Comparison of ENCODE assay signal across 8 cellular contexts in genomic region chr21:36260030-36260787, GRCh38. TPM values are rescaled to one million over a fixed set of nuclear protein-coding genes. Genes with fewer than 3 reads are reported as not detected.
DNase-seq lines count a peak whose midpoint lies in the region; ATAC-seq and TF ChIP-seq lines count a peak whose summit lies in the region.

No MANE protein-coding gene starts in this region.

- TF ChIP-seq CTCF in Peyer's patch (IDR thresholded peaks at IDR 0.05) (peak; percentile 78 to 99 (median 88)), cardiac muscle cell (IDR thresholded peaks at IDR 0.05; ENCODE audit: low read depth, low read length) (peak; percentile 79), prostate gland (IDR thresholded peaks at IDR 0.05) (peak; percentile 68 to 79 (median 74))

- no peak overlapping the region for H3K27ac ChIP-seq in HUES64 (ENCODE audit: low read depth, low read length)
- peak overlapping the region; percentile 61 to 84 (median 72) for H3K27ac ChIP-seq in Peyer's patch
- H3K27ac ChIP-seq in cardiac muscle cell, result no peak overlapping the region
- peak overlapping the region; percentile 77 to 78 for H3K27ac ChIP-seq in prostate gland

- intact Hi-C loops in prostate gland (cut with DNase I), result no loop called here

- no peaks in the 10 kb centered on the region; the same call in 1 of the 2 replicates for H3K27me3 ChIP-seq in HUES64 (ENCODE audit: insufficient read depth, low read length)
- H3K27me3 ChIP-seq in Peyer's patch, result no peaks in the 10 kb centered on the region
- H3K27me3 ChIP-seq in adipocyte (replicated peaks; ENCODE audit: control insufficient read depth, insufficient read depth, low read length), result no peaks in the 10 kb centered on the region
- no peaks in the 10 kb centered on the region for H3K27me3 ChIP-seq in cardiac muscle cell
- H3K27me3 ChIP-seq in prostate gland (replicated peaks; ENCODE audit: insufficient read depth), result no peaks in the 10 kb centered on the region

- DNase-seq in NCI-H1417 (lab: John Stamatoyannopoulos, UW) (peak in 2 of 3 experiments; percentile 48 to 59), NCI-H1417 treated with DMSO at 0.1 percent for 48 hours (lab: John Stamatoyannopoulos, UW) (no peak), Peyer's patch (peak in 2 of 3 donors; percentile 54 to 73), adipocyte (ENCODE audit: low read depth) (peak; percentile 92), cardiac muscle cell (ENCODE audit: low read depth in 1 of 2, low spot score in 1 of 2) (peak; percentile 52 to 81), prostate gland (ENCODE audit: low spot score) (peak; percentile 50)

- H3K4me3 ChIP-seq in HUES64 (ENCODE audit: low read length) (peak overlapping the region; percentile 22; the same call in 1 of the 2 replicates), Peyer's patch (peak overlapping the region; percentile 26 to 51 (median 38)), adipocyte (ENCODE audit: low read length) (peak overlapping the region; percentile 90), cardiac muscle cell (peak overlapping the region; percentile 5), prostate gland (peak overlapping the region; percentile 20 to 25)

- H3K9me3 ChIP-seq in HUES64 (ENCODE audit: insufficient read depth, low read depth, low read length), result no peaks in the 10 kb centered on the region
- H3K9me3 ChIP-seq in Peyer's patch, result no peaks in the 10 kb centered on the region
- no peaks in the 10 kb centered on the region for H3K9me3 ChIP-seq in adipocyte (ENCODE audit: control insufficient read depth, low read length)
- no peaks in the 10 kb centered on the region for H3K9me3 ChIP-seq in cardiac muscle cell (ENCODE audit: low read depth)
- H3K9me3 ChIP-seq in prostate gland, result no peaks in the 10 kb centered on the region

- 0 out of 2 replicates have a peak, but pooled peaks cover 4% of the 10 kb centered on the region for H3K36me3 ChIP-seq in HUES64 (ENCODE audit: insufficient read depth, low read length)
- peaks cover 0 to 45% (median 0%) of the 10 kb centered on the region in 3 donors for H3K36me3 ChIP-seq in Peyer's patch
- H3K36me3 ChIP-seq in adipocyte (ENCODE audit: control insufficient read depth, insufficient read depth, low read length, severe bottlenecking), result peaks cover 3% of the 10 kb centered on the region
- no peaks in the 10 kb centered on the region for H3K36me3 ChIP-seq in cardiac muscle cell
- peaks cover 0 to 3% of the 10 kb centered on the region in 2 donors for H3K36me3 ChIP-seq in prostate gland

- 82% methylated on average over 9 of the region's 10 CpGs for WGBS in HUES64
- 39% methylated on average over 10 of the region's 10 CpGs for WGBS in prostate gland

- TF ChIP-seq POLR2A in Peyer's patch (IDR thresholded peaks at IDR 0.05), result no peak
- no peak for TF ChIP-seq POLR2A in prostate gland (IDR thresholded peaks at IDR 0.05)

- no peak overlapping the region for H3K9ac ChIP-seq in HUES64 (ENCODE audit: low read depth, low read length)
- H3K9ac ChIP-seq in adipocyte (ENCODE audit: low read length), result peak overlapping the region; percentile 86

- H3K4me1 ChIP-seq in HUES64 (ENCODE audit: insufficient read depth, low read length), result no peaks in the 10 kb centered on the region
- peaks cover 0 to 9% (median 5%) of the 10 kb centered on the region in 4 donors for H3K4me1 ChIP-seq in Peyer's patch
- no peaks in the 10 kb centered on the region for H3K4me1 ChIP-seq in adipocyte (ENCODE audit: control insufficient read depth, insufficient read depth, low read length)
- no peaks in the 10 kb centered on the region for H3K4me1 ChIP-seq in cardiac muscle cell (ENCODE audit: low read depth)
- H3K4me1 ChIP-seq in prostate gland (replicated peaks), result no peaks in the 10 kb centered on the region

- ATAC-seq in HG02970 (IDR thresholded peaks at IDR 0.05; ENCODE audit: low FRiP score, unreplicated experiment), result no peak

RNA-seq across cellular contexts. Expression of gene MORC3, which starts 59.8 kb away (rescaled TPM):
- 14.1 TPM for polyA plus RNA-seq in HUES64 (2013, experiment 1 of 2)
- polyA plus RNA-seq in HUES64 (2013, experiment 2 of 2), result 13.3 TPM
- total RNA-seq in Peyer's patch (10 to 100 TPM; 29.4 to 82.5 (median 31.0) TPM), cardiac muscle cell (16.7 and 31.8 TPM in 2 replicates), prostate gland (10 to 100 TPM; 34.8 to 42.0 TPM)
- 15.6 and 25.4 TPM in 2 replicates for polyA plus RNA-seq in cardiac muscle cell

Comparison
In these comparisons a context has a peak if more than half of its experiments do, and no peak if none do; other contexts are left out.
1. H3K27ac ChIP-seq: peak in Peyer's patch (4 of 4) and prostate gland (2 of 2); none in HUES64 (single experiment) and cardiac muscle cell (single experiment).
2. H3K4me3 ChIP-seq: peak in every context shown above with its lines; median percentile 90 in adipocyte; 38 in Peyer's patch; 22 in prostate gland; 22 in HUES64; 5 in cardiac muscle cell.
3. Peak in every context shown above with its lines, with median percentiles within 50 percentile points of each other: CTCF ChIP-seq.